21 cellular contexts compared by ENCODE assay signal in genomic region chr6:91965872-91966271, GRCh38.
"Had no signal": no experiment of that assay in that cellular context is flagged by ENCODE, and none has a peak within 500 bp of the region (broad histone marks: within the 10 kb centered on the region; RNA-seq: fewer than 3 reads in every experiment).

No MANE protein-coding gene starts in this region.

- DNase-seq: natural killer cell; occipital lobe; ovary; psoas muscle; right lobe of liver; sigmoid colon; small intestine; stimulated activated CD4-positive, alpha-beta T cell treated with anti-CD3 and anti-CD28 coated beads, Interleukin-15, amount 100 ng/mL, for 24 hours; stimulated activated CD4-positive, alpha-beta T cell treated with anti-CD3 and anti-CD28 coated beads, Interleukin-2, amount 100 ng/mL, for 24 hours; stimulated activated CD4-positive, alpha-beta T cell treated with anti-CD3 and anti-CD28 coated beads, Interleukin-2, amount 100 ng/mL, for 48 hours; stimulated activated CD4-positive, alpha-beta T cell treated with anti-CD3 and anti-CD28 coated beads, Interleukin-4, amount 100 ng/mL, for 24 hours; stimulated activated naive B cell treated with anti-CD40 and anti-IgM and Interleukin-4, amounts not matched to agents 10 μg/mL and 1 μg/mL and 100 μg/mL, for 72 hours; stimulated activated naive CD4-positive, alpha-beta T cell treated with Interleukin-2 at 50 U/mL for 16 hours; stomach; thyroid gland; upper lobe of right lung; uterus had no signal

- H3K79me2 ChIP-seq: parathyroid adenoma had no signal

- H3K9ac ChIP-seq: neural progenitor cell, parathyroid adenoma had no signal

- H3K9me3 ChIP-seq: ovary, psoas muscle, right lobe of liver, thoracic aorta, thyroid gland, upper lobe of right lung, uterus had no signal

- H2AFZ ChIP-seq: neural progenitor cell, parathyroid adenoma had no signal

- H3K27me3 ChIP-seq: neural progenitor cell, ovary, right lobe of liver, sigmoid colon, stomach, thyroid gland, tibial nerve, upper lobe of right lung, uterus had no signal

- H3K27ac ChIP-seq: neural progenitor cell, ovary, parathyroid adenoma, psoas muscle, right lobe of liver, sigmoid colon, stomach, thoracic aorta, thyroid gland, tibial nerve, upper lobe of right lung, uterus had no signal

- H3K36me3 ChIP-seq: neural progenitor cell, ovary, right lobe of liver, sigmoid colon, stomach, thoracic aorta, thyroid gland, tibial nerve, upper lobe of right lung, uterus had no signal

- H3K4me2 ChIP-seq: neural progenitor cell had no signal

- H3K4me3 ChIP-seq: neural progenitor cell, ovary, psoas muscle, right lobe of liver, sigmoid colon, stomach, thoracic aorta, thyroid gland, tibial nerve, upper lobe of right lung, uterus had no signal

- H3K4me1 ChIP-seq: neural progenitor cell, parathyroid adenoma, psoas muscle, right lobe of liver, sigmoid colon, stomach, thyroid gland, tibial nerve, upper lobe of right lung, uterus had no signal
